ENCODE assay signal across 1 cellular context in genomic region chr21:46634966-46635323, GRCh38.
TF ChIP-seq lines count a peak whose summit lies in the region.

No MANE protein-coding gene starts in this region.

TF ChIP-seq in K562, 482 proteins besides CTCF, POLR2A, EP300 and RAD21 (continued from another document and continues in another):
- TF ChIP-seq VEZF1 (CRISPR knock-in tag; IDR thresholded peaks at IDR 0.05): peak; percentile 91
- no peak for TF ChIP-seq CEBPG (CRISPR knock-in tag; IDR thresholded peaks at IDR 0.05)
- TF ChIP-seq CEBPG (tag; conservative IDR thresholded peaks at IDR 0.05 in 1 of 2, IDR thresholded peaks at IDR 0.05 in 1 of 2): no peak
- no peak for TF ChIP-seq ZNF79 (CRISPR knock-in tag; IDR thresholded peaks at IDR 0.05; ENCODE audit: low read depth)
- TF ChIP-seq ZNF316 (IDR thresholded peaks at IDR 0.05): peak; percentile 16; the same call in 1 of the 2 replicates
- TF ChIP-seq CUX1 (CRISPR knock-in tag; IDR thresholded peaks at IDR 0.05): no peak
- no peak for TF ChIP-seq FOXP1 (CRISPR knock-in tag; IDR thresholded peaks at IDR 0.05)
- TF ChIP-seq E2F6 (IDR thresholded peaks at IDR 0.05; ENCODE audit: borderline replicate concordance in 1 of 2, extremely low read depth in 1 of 2, insufficient read depth in 1 of 2, insufficient read length in 1 of 2, low read depth in 1 of 2, low read length in 1 of 2, poor library complexity in 1 of 2, severe bottlenecking in 1 of 2): no peak
- TF ChIP-seq ZNF436 (CRISPR knock-in tag; IDR thresholded peaks at IDR 0.05): no peak
- TF ChIP-seq CBFA2T3 (IDR thresholded peaks at IDR 0.05): no peak
- TF ChIP-seq RBM15 (IDR thresholded peaks at IDR 0.05; ENCODE audit: insufficient read depth, low read length): no peak
- TF ChIP-seq ZNF699 (CRISPR knock-in tag; IDR thresholded peaks at IDR 0.05; ENCODE audit: insufficient replicate concordance): no peak
- peak; percentile 7; the same call in 1 of the 2 replicates for TF ChIP-seq ATF6 (CRISPR knock-in tag; IDR thresholded peaks at IDR 0.05)
- TF ChIP-seq UBTF (IDR thresholded peaks at IDR 0.05; ENCODE audit: borderline replicate concordance in 1 of 2, low read depth in 2 of 2, low read length in 2 of 2): no peak; a peak in 1 of 4 replicates
- no peak for TF ChIP-seq HNRNPH1 (optimal IDR thresholded peaks at IDR 0.05; ENCODE audit: low read depth, low read length)
- TF ChIP-seq ZNF696 (CRISPR knock-in tag; conservative IDR thresholded peaks at IDR 0.05): no peak
- no peak for TF ChIP-seq AFF1 (IDR thresholded peaks at IDR 0.05; ENCODE audit: low read depth in 1 of 2, partially characterized antibody in 2 of 2)
- no peak for TF ChIP-seq CTBP1 (IDR thresholded peaks at IDR 0.05; ENCODE audit: borderline replicate concordance)
- no peak for TF ChIP-seq DEAF1 (CRISPR knock-in tag; IDR thresholded peaks at IDR 0.05)
- 0 out of 2 replicates have a peak, but pooled peaks have one; percentile 37 for TF ChIP-seq ZBTB40 (IDR thresholded peaks at IDR 0.05)
- TF ChIP-seq ZBTB40 (CRISPR knock-in tag; IDR thresholded peaks at IDR 0.05): no peak
- no peak for TF ChIP-seq ZNF584 (CRISPR knock-in tag; IDR thresholded peaks at IDR 0.05; ENCODE audit: low read depth)
- TF ChIP-seq ESRRB (CRISPR knock-in tag; IDR thresholded peaks at IDR 0.05; ENCODE audit: borderline replicate concordance): no peak
- no peak for TF ChIP-seq ZC3H4 (CRISPR knock-in tag; IDR thresholded peaks at IDR 0.05; ENCODE audit: borderline replicate concordance)
